Comparison of ENCODE assay signal across 25 cellular contexts in genomic region chr10:100579261-100579660, GRCh38. TPM values are rescaled to one million over a fixed set of nuclear protein-coding genes. Genes with fewer than 3 reads are reported as not detected.
DNase-seq lines count a peak whose midpoint lies in the region; ATAC-seq, FAIRE-seq and TF ChIP-seq lines count a peak whose summit lies in the region.
"Had no signal": no experiment of that assay in that cellular context is flagged by ENCODE, and none has a peak within 500 bp of the region (broad histone marks: within the 10 kb centered on the region; RNA-seq: fewer than 3 reads in every experiment).

No MANE protein-coding gene starts in this region.

- H3K27me3 ChIP-seq in GM23338 (ENCODE audit: insufficient read depth): peaks cover 5% of the 10 kb centered on the region; the same call in 1 of the 2 replicates

- FAIRE-seq in RCC 7860 (lab: Jason Lieb, UNC): no peak
- FAIRE-seq: HepG2, K562 had no signal

- H3K27ac ChIP-seq in GM23338 (ENCODE audit: low read depth): no peak overlapping the region
- H3K27ac ChIP-seq: SJCRH30 had no signal

- H3K36me3 Mint-ChIP-seq in type B pancreatic cell (no peaks in the 10 kb centered on the region), GM23338 (ENCODE audit: low read depth) (no peaks in the 10 kb centered on the region)
- H3K36me3 Mint-ChIP-seq: CD14-positive monocyte had no signal

- peak; percentile 35 for DNase-seq in activated CD8-positive, alpha-beta memory T cell treated with anti-CD3 and anti-CD28 coated beads for 24 hours
- no peak for DNase-seq in activated CD8-positive, alpha-beta memory T cell treated with anti-CD3 and anti-CD28 coated beads, Interleukin-2, amount 50 U/mL, for 4 hours
- DNase-seq in RCC 7860 (ENCODE audit: low spot score): peak; percentile 26
- DNase-seq in foreskin melanocyte: peak; percentile 62
- peak; percentile 7 for DNase-seq in type B pancreatic cell (ENCODE audit: extremely low spot score, unreplicated experiment)
- no peak for DNase-seq in NCI-H2081 treated with DMSO at 0.1 percent for 48 hours (lab: John Stamatoyannopoulos, UW)
- DNase-seq in GM23338 (ENCODE audit: low spot score): no peak
- DNase-seq: 8988T; AML-193; EL; H7; MM.1S; NCI-H1092; NCI-H1436; NCI-H1930; NCI-H2227 treated with DMSO at 0.1 percent for 48 hours; NCI-H524; NCI-H774; NK-92 treated with Interleukin-12 subunit alpha and Interleukin-12 subunit beta, amount 100 ng/mL, for 24 hours; SJCRH30 had no signal

- no peak overlapping the region for H3K4me3 Mint-ChIP-seq in type B pancreatic cell
- no peak overlapping the region for H3K4me3 Mint-ChIP-seq in GM23338
- H3K4me3 Mint-ChIP-seq: CD14-positive monocyte had no signal

- no peaks in the 10 kb centered on the region for H3K36me3 ChIP-seq in GM23338 (ENCODE audit: insufficient read depth)
- H3K36me3 ChIP-seq: SJCRH30 had no signal

- H3F3A ChIP-seq in GM23338 (replicated peaks; ENCODE audit: low read depth): no peaks in the 10 kb centered on the region

- ATAC-seq in GM23338 (no peak), GM19324 (IDR thresholded peaks at IDR 0.05; ENCODE audit: low FRiP score, unreplicated experiment) (no peak)
- ATAC-seq: HepG2, K562, Panc1 had no signal

- H3K27me3 Mint-ChIP-seq in type B pancreatic cell (peaks cover 72% of the 10 kb centered on the region), GM23338 (ENCODE audit: insufficient read depth, low read depth, poor library complexity) (peaks cover 1% of the 10 kb centered on the region)

- H3K4me3 ChIP-seq in GM23338: no peak overlapping the region
- H3K4me3 ChIP-seq: K562, SJCRH30 had no signal

- H3K4me1 ChIP-seq in GM23338 (ENCODE audit: insufficient read depth): no peaks in the 10 kb centered on the region
- H3K4me1 ChIP-seq: SJCRH30 had no signal

- H2AFZ ChIP-seq in GM23338: no peak overlapping the region

- H3K9me2 ChIP-seq in GM23338 (ENCODE audit: insufficient read depth): no peaks in the 10 kb centered on the region

- H3K79me2 ChIP-seq in GM23338 (replicated peaks; ENCODE audit: insufficient read depth): no peaks in the 10 kb centered on the region

- no peak overlapping the region for H3K4me2 ChIP-seq in GM23338

- H4K20me1 ChIP-seq in GM23338 (replicated peaks; ENCODE audit: insufficient read depth): no peaks in the 10 kb centered on the region

- H3K9me3 Mint-ChIP-seq in type B pancreatic cell (no peaks in the 10 kb centered on the region), GM23338 (no peaks in the 10 kb centered on the region)

- TF ChIP-seq CTCF in type B pancreatic cell (conservative IDR thresholded peaks at IDR 0.05) (no peak), GM23338 (conservative IDR thresholded peaks at IDR 0.05; ENCODE audit: low read depth in 2 of 2) (no peak)

- no peaks in the 10 kb centered on the region for H3K4me1 Mint-ChIP-seq in type B pancreatic cell (ENCODE audit: unreplicated experiment)
- H3K4me1 Mint-ChIP-seq in GM23338: peaks cover 4% of the 10 kb centered on the region; the same call in 1 of the 3 replicates
- H3K4me1 Mint-ChIP-seq: CD14-positive monocyte had no signal

- H3K27ac Mint-ChIP-seq in type B pancreatic cell (no peak overlapping the region), GM23338 (no peak overlapping the region)
- H3K27ac Mint-ChIP-seq: CD14-positive monocyte had no signal

TF ChIP-seq in GM23338, 12 proteins besides CTCF, POLR2A, EP300 and RAD21 (continues in another document):
- TF ChIP-seq EZH2 (IDR thresholded peaks at IDR 0.05; ENCODE audit: low read depth, unreplicated experiment) (no peak), JUNB (IDR thresholded peaks at IDR 0.05; ENCODE audit: unreplicated experiment) (no peak), EZH2phosphoT487 (IDR thresholded peaks at IDR 0.05; ENCODE audit: unreplicated experiment) (no peak), POLR2AphosphoS5 (IDR thresholded peaks at IDR 0.05; ENCODE audit: low read depth) (no peak), CREB1 (CRISPR knock-in tag; IDR thresholded peaks at IDR 0.05; ENCODE audit: low read depth) (no peak), ZNF331 (CRISPR knock-in tag; IDR thresholded peaks at IDR 0.05; ENCODE audit: low read depth) (no peak), NANOG (IDR thresholded peaks at IDR 0.05; ENCODE audit: borderline replicate concordance) (no peak), STAT1 (IDR thresholded peaks at IDR 0.05; ENCODE audit: unreplicated experiment) (no peak)
- TF ChIP-seq, protein P1, sequence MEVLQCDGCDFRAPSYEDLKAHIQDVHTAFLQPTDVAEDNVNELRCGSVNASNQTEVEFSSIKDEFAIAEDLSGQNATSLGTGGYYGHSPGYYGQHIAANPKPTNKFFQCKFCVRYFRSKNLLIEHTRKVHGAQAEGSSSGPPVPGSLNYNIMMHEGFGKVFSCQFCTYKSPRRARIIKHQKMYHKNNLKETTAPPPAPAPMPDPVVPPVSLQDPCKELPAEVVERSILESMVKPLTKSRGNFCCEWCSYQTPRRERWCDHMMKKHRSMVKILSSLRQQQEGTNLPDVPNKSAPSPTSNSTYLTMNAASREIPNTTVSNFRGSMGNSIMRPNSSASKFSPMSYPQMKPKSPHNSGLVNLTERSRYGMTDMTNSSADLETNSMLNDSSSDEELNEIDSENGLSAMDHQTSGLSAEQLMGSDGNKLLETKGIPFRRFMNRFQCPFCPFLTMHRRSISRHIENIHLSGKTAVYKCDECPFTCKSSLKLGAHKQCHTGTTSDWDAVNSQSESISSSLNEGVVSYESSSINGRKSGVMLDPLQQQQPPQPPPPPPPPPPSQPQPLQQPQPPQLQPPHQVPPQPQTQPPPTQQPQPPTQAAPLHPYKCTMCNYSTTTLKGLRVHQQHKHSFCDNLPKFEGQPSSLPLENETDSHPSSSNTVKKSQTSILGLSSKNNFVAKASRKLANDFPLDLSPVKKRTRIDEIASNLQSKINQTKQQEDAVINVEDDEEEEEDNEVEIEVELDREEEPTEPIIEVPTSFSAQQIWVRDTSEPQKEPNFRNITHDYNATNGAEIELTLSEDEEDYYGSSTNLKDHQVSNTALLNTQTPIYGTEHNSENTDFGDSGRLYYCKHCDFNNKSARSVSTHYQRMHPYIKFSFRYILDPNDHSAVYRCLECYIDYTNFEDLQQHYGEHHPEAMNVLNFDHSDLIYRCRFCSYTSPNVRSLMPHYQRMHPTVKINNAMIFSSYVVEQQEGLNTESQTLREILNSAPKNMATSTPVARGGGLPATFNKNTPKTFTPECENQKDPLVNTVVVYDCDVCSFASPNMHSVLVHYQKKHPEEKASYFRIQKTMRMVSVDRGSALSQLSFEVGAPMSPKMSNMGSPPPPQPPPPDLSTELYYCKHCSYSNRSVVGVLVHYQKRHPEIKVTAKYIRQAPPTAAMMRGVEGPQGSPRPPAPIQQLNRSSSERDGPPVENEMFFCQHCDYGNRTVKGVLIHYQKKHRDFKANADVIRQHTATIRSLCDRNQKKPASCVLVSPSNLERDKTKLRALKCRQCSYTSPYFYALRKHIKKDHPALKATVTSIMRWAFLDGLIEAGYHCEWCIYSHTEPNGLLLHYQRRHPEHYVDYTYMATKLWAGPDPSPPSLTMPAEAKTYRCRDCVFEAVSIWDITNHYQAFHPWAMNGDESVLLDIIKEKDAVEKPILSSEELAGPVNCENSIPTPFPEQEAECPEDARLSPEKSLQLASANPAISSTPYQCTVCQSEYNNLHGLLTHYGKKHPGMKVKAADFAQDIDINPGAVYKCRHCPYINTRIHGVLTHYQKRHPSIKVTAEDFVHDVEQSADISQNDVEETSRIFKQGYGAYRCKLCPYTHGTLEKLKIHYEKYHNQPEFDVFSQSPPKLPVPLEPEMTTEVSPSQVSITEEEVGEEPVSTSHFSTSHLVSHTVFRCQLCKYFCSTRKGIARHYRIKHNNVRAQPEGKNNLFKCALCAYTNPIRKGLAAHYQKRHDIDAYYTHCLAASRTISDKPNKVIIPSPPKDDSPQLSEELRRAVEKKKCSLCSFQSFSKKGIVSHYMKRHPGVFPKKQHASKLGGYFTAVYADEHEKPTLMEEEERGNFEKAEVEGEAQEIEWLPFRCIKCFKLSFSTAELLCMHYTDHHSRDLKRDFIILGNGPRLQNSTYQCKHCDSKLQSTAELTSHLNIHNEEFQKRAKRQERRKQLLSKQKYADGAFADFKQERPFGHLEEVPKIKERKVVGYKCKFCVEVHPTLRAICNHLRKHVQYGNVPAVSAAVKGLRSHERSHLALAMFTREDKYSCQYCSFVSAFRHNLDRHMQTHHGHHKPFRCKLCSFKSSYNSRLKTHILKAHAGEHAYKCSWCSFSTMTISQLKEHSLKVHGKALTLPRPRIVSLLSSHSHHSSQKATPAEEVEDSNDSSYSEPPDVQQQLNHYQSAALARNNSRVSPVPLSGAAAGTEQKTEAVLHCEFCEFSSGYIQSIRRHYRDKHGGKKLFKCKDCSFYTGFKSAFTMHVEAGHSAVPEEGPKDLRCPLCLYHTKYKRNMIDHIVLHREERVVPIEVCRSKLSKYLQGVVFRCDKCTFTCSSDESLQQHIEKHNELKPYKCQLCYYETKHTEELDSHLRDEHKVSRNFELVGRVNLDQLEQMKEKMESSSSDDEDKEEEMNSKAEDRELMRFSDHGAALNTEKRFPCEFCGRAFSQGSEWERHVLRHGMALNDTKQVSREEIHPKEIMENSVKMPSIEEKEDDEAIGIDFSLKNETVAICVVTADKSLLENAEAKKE (CRISPR knock-in tag; IDR thresholded peaks at IDR 0.05): no peak

RNA-seq across cellular contexts. Expression of gene HIF1AN, which starts 43.5 kb away (rescaled TPM):
- total RNA-seq in type B pancreatic cell (ENCODE audit: low replicate concordance): 53.2 and 62.9 TPM in 2 replicates
- total RNA-seq in GM23338 (2014; rRNA removed; shearing (Covaris generic)): 25.3 and 26.3 TPM in 2 replicates
- 9.1 and 9.9 TPM in 2 replicates for polyA plus RNA-seq in GM23338 (2016; fragmentation: Nextera tagmentation; extraction: Ambion mirVana)

RNA-seq across cellular contexts. Expression of gene NDUFB8, which starts 49.6 kb away (rescaled TPM):
- 195 and 196 TPM in 2 replicates for total RNA-seq in type B pancreatic cell (ENCODE audit: low replicate concordance)
- total RNA-seq in GM23338 (2014; rRNA removed; shearing (Covaris generic)): 131 and 133 TPM in 2 replicates
- 464 and 520 TPM in 2 replicates for polyA plus RNA-seq in GM23338 (2016; fragmentation: Nextera tagmentation; extraction: Ambion mirVana)

RNA-seq across cellular contexts. Expression of gene SEC31B, which starts 59.6 kb away (rescaled TPM):
- total RNA-seq in type B pancreatic cell (ENCODE audit: low replicate concordance): 8.9 and 20.9 TPM in 2 replicates
- total RNA-seq in GM23338 (2014; rRNA removed; shearing (Covaris generic)): 5.8 and 6.7 TPM in 2 replicates
- polyA plus RNA-seq in GM23338 (2016; fragmentation: Nextera tagmentation; extraction: Ambion mirVana): 2.9 TPM in 2 replicates

Comparison
In these comparisons a context has a peak if more than half of its experiments do, and no peak if none do; other contexts are left out.
1. DNase-seq: peak in activated CD8-positive, alpha-beta memory T cell treated with anti-CD3 and anti-CD28 coated beads for 24 hours (single experiment), RCC 7860 (single experiment), foreskin melanocyte (single experiment) and type B pancreatic cell (single experiment); none in activated CD8-positive, alpha-beta memory T cell treated with anti-CD3 and anti-CD28 coated beads, Interleukin-2, amount 50 U/mL, for 4 hours (single experiment), NCI-H2081 treated with DMSO at 0.1 percent for 48 hours (single experiment) and GM23338 (single experiment).